In genomic region chr11:63890368-63890767, GRCh38 we compare ENCODE assay signal across 17 cellular contexts. TPM values are rescaled to one million over a fixed set of nuclear protein-coding genes. Genes with fewer than 3 reads are reported as not detected.
DNase-seq lines count a peak whose midpoint lies in the region; ATAC-seq and TF ChIP-seq lines count a peak whose summit lies in the region.
"Had no signal": no experiment of that assay in that cellular context is flagged by ENCODE, and none has a peak within 500 bp of the region (broad histone marks: within the 10 kb centered on the region; RNA-seq: fewer than 3 reads in every experiment).

No MANE protein-coding gene starts in this region.

- peaks cover 6% of the 10 kb centered on the region for H3K36me3 ChIP-seq in CD8-positive, alpha-beta memory T cell (ENCODE audit: insufficient read depth, low read length)
- H3K36me3 ChIP-seq: BE2C had no signal

- TF ChIP-seq CTCF in VCaP (conservative IDR thresholded peaks at IDR 0.05), result no peak
- TF ChIP-seq CTCF in endothelial cell (IDR thresholded peaks at IDR 0.05; ENCODE audit: unreplicated experiment), result no peak
- no peak for TF ChIP-seq CTCF in osteocyte (IDR thresholded peaks at IDR 0.05)

- peak overlapping the region; percentile 80 to 99 (median 96) for H3K27ac Mint-ChIP-seq in CD8-positive, alpha-beta memory T cell
- peak overlapping the region; percentile 21 for H3K27ac Mint-ChIP-seq in endothelial cell (ENCODE audit: unreplicated experiment)
- peak overlapping the region; percentile 47 for H3K27ac Mint-ChIP-seq in osteocyte (ENCODE audit: unreplicated experiment)

- DNase-seq in CD8-positive, alpha-beta memory T cell, result no peak
- DNase-seq in endothelial cell (ENCODE audit: low spot score) (no peak), osteocyte (ENCODE audit: extremely low spot score, unreplicated experiment) (no peak), medulla oblongata (ENCODE audit: extremely low spot score) (no peak), NCI-H146 treated with DMSO at 0.1 percent for 48 hours (lab: John Stamatoyannopoulos, UW; ENCODE audit: unreplicated experiment) (no peak), activated gamma-delta T cell treated with Interleukin-2 at 50 U/mL for 16 hours (no peak)
- DNase-seq: activated CD4-positive, alpha-beta T cell treated with anti-CD3 and anti-CD28 coated beads for 48 hours; BE2C; dorsolateral prefrontal cortex; EL; H9; lower lobe of right lung; NCI-H1048; NK-92 treated with Interleukin-12 subunit alpha and Interleukin-12 subunit beta, amount 100 ng/mL, for 24 hours; T-helper 9 cell had no signal

- no peak overlapping the region for H3K27ac ChIP-seq in CD8-positive, alpha-beta memory T cell (ENCODE audit: low read depth, low read length)
- peak overlapping the region; percentile 2; the same call in 1 of the 2 replicates for H3K27ac ChIP-seq in VCaP
- H3K27ac ChIP-seq: lower lobe of right lung had no signal

- H3K4me1 ChIP-seq in CD8-positive, alpha-beta memory T cell (ENCODE audit: insufficient read depth, low read length), result peaks cover 59% of the 10 kb centered on the region
- H3K4me1 ChIP-seq: BE2C had no signal

- H3K36me3 Mint-ChIP-seq in CD8-positive, alpha-beta memory T cell, result peaks cover 0 to 29% (median 0%) of the 10 kb centered on the region in 3 donors
- H3K36me3 Mint-ChIP-seq in endothelial cell (ENCODE audit: low read depth, unreplicated experiment), result peaks cover 5% of the 10 kb centered on the region
- H3K36me3 Mint-ChIP-seq in osteocyte (ENCODE audit: unreplicated experiment), result peaks cover 4% of the 10 kb centered on the region

- H3K4me3 ChIP-seq in CD8-positive, alpha-beta memory T cell (ENCODE audit: low read length), result no peak overlapping the region
- H3K4me3 ChIP-seq: dorsolateral prefrontal cortex, lower lobe of right lung had no signal

- H3K9me3 ChIP-seq in CD8-positive, alpha-beta memory T cell (ENCODE audit: low read length), result no peaks in the 10 kb centered on the region
- H3K9me3 ChIP-seq: BE2C, lower lobe of right lung had no signal

- CTCF ChIA-PET in CD8-positive, alpha-beta memory T cell (lab: Charles Lee), result interaction anchor here (4.2 kb wide), 1 partner anchor 53 kb away, joined by 20 read pairs; no protein-coding TSS in a partner anchor

- no peaks in the 10 kb centered on the region for H3K9me3 Mint-ChIP-seq in CD8-positive, alpha-beta memory T cell
- H3K9me3 Mint-ChIP-seq in endothelial cell (ENCODE audit: unreplicated experiment) (no peaks in the 10 kb centered on the region), osteocyte (ENCODE audit: unreplicated experiment) (peaks cover 3% of the 10 kb centered on the region)
- H3K9me3 Mint-ChIP-seq: H9 had no signal

- peak overlapping the region; percentile 90 to 98 (median 95) for H3K4me3 Mint-ChIP-seq in CD8-positive, alpha-beta memory T cell
- no peak overlapping the region for H3K4me3 Mint-ChIP-seq in endothelial cell (ENCODE audit: unreplicated experiment)
- H3K4me3 Mint-ChIP-seq in osteocyte (ENCODE audit: unreplicated experiment), result no peak overlapping the region
- H3K4me3 Mint-ChIP-seq: H9 had no signal

- H3K4me1 Mint-ChIP-seq in CD8-positive, alpha-beta memory T cell, result peaks cover 68 to 82% (median 72%) of the 10 kb centered on the region in 3 donors
- H3K4me1 Mint-ChIP-seq in endothelial cell (ENCODE audit: unreplicated experiment) (peaks cover 42% of the 10 kb centered on the region), osteocyte (ENCODE audit: unreplicated experiment) (peaks cover 19% of the 10 kb centered on the region)

- no peak for ATAC-seq in GM21390 (IDR thresholded peaks at IDR 0.05; ENCODE audit: unreplicated experiment)
- ATAC-seq: lower lobe of right lung had no signal

- POLR2A ChIA-PET in CD8-positive, alpha-beta memory T cell (lab: Charles Lee), result interaction anchor here (1.2 kb wide), 1 partner anchor 52 kb away, joined by 3 read pairs; the partner anchor contains the start of gene MARK2

- no peaks in the 10 kb centered on the region for H3K27me3 ChIP-seq in CD8-positive, alpha-beta memory T cell (ENCODE audit: insufficient read depth, low read length, poor library complexity, severe bottlenecking)
- H3K27me3 ChIP-seq: BE2C, dorsolateral prefrontal cortex had no signal

- no peaks in the 10 kb centered on the region for H3K27me3 Mint-ChIP-seq in CD8-positive, alpha-beta memory T cell
- H3K27me3 Mint-ChIP-seq in endothelial cell (ENCODE audit: unreplicated experiment) (no peaks in the 10 kb centered on the region), osteocyte (ENCODE audit: unreplicated experiment) (no peaks in the 10 kb centered on the region)

RNA-seq across cellular contexts. Expression of gene RCOR2, which starts 26.6 kb away (rescaled TPM):
- under 1 TPM; 0.11 to 0.13 TPM for total RNA-seq in CD8-positive, alpha-beta memory T cell
- not detected for polyA plus RNA-seq in CD8-positive, alpha-beta memory T cell
- total RNA-seq in endothelial cell (ENCODE audit: unreplicated experiment), result 9.3 TPM
- total RNA-seq in osteocyte, result 2.5 and 2.6 TPM in 2 replicates

RNA-seq across cellular contexts. Expression of gene NAA40, which starts 48.4 kb away (rescaled TPM):
- 10 to 100 TPM; 20.2 to 26.2 TPM for total RNA-seq in CD8-positive, alpha-beta memory T cell
- 15.9 TPM for polyA plus RNA-seq in CD8-positive, alpha-beta memory T cell
- total RNA-seq in endothelial cell (ENCODE audit: unreplicated experiment), result 48.2 TPM
- total RNA-seq in osteocyte, result 24.0 and 28.1 TPM in 2 replicates

RNA-seq across cellular contexts. Expression of gene MARK2, which starts 51.5 kb away (rescaled TPM):
- 10 to 100 TPM; 34.5 to 38.0 TPM for total RNA-seq in CD8-positive, alpha-beta memory T cell
- polyA plus RNA-seq in CD8-positive, alpha-beta memory T cell, result 72.5 TPM
- total RNA-seq in endothelial cell (ENCODE audit: unreplicated experiment) (42.6 TPM), osteocyte (31.8 and 33.4 TPM in 2 replicates)

Comparison
In these comparisons a context has a peak if more than half of its experiments do, and no peak if none do; other contexts are left out.
1. H3K27ac Mint-ChIP-seq: peak in every context shown above with its lines; median percentile 96 in CD8-positive, alpha-beta memory T cell; 47 in osteocyte; 21 in endothelial cell.
2. H3K4me3 Mint-ChIP-seq: peak in CD8-positive, alpha-beta memory T cell (7 of 7); none in endothelial cell (single experiment) and osteocyte (single experiment).